Comparison of ENCODE assay signal across 16 cellular contexts in genomic region chr7:100621554-100621953, GRCh38. TPM values are rescaled to one million over a fixed set of nuclear protein-coding genes. Genes with fewer than 3 reads are reported as not detected.
"Had no signal": no experiment of that assay in that cellular context is flagged by ENCODE, and none has a peak within 500 bp of the region (broad histone marks: within the 10 kb centered on the region; RNA-seq: fewer than 3 reads in every experiment).

No MANE protein-coding gene starts in this region.

- H3K4me3 ChIP-seq: colonic mucosa, esophagus muscularis mucosa, hepatocyte, left ventricle myocardium inferior, prostate gland, SK-N-MC, upper lobe of right lung had no signal

- DNase-seq: activated CD4-positive, alpha-beta T cell treated with anti-CD3 and anti-CD28 coated beads, Interleukin-2, amount 10 ng/mL, durations not matched to agents 24 days and 14 days; activated naive CD4-positive, alpha-beta T cell treated with anti-CD3 and anti-CD28 coated beads for 36 hours; central memory CD4-positive, alpha-beta T cell; colonic mucosa; kidney; left ventricle myocardium inferior; naive thymus-derived CD8-positive, alpha-beta T cell; nucleus accumbens; upper lobe of right lung had no signal

- H2AFZ ChIP-seq: hepatocyte had no signal

- ATAC-seq: naive thymus-derived CD8-positive, alpha-beta T cell; sciatic nerve; upper lobe of right lung had no signal

- H3K27ac ChIP-seq: colonic mucosa, esophagus muscularis mucosa, hepatocyte, left ventricle myocardium inferior, prostate gland, SK-N-MC, upper lobe of right lung had no signal

- H3K4me1 ChIP-seq: colonic mucosa, prostate gland had no signal

- H3K36me3 ChIP-seq: colonic mucosa, left ventricle myocardium inferior, prostate gland, upper lobe of right lung had no signal

- H3K9me3 ChIP-seq: colonic mucosa, esophagus muscularis mucosa, left ventricle myocardium inferior, prostate gland, upper lobe of right lung had no signal

- H3K27me3 ChIP-seq: colonic mucosa, esophagus muscularis mucosa, hepatocyte, upper lobe of right lung had no signal

- H3K4me2 ChIP-seq: hepatocyte had no signal

- FAIRE-seq: kidney had no signal

RNA-seq across cellular contexts. Expression of gene ACTL6B, which starts 34.7 kb away (rescaled TPM):
- total RNA-seq: activated CD4-positive, alpha-beta T cell treated with anti-CD3 and anti-CD28 coated beads, Interleukin-2, amount 10 ng/mL, durations not matched to agents 24 days and 14 days; activated naive CD4-positive, alpha-beta T cell treated with anti-CD3 and anti-CD28 coated beads for 36 hours; activated T-helper 2 cell treated with anti-CD3 and anti-CD28 coated beads, Interferon-gamma antibody, Interleukin-2, Interleukin-4, amounts not matched to agents 10 μg/mL and 5 μg/mL and 100 μg/mL, durations not matched to agents 14 hours and 24 hours and 36 hours; esophagus muscularis mucosa; hepatocyte; kidney; left ventricle myocardium inferior; naive thymus-derived CD8-positive, alpha-beta T cell; sciatic nerve; upper lobe of right lung had no signal
- polyA plus RNA-seq: hepatocyte; naive thymus-derived CD8-positive, alpha-beta T cell had no signal

RNA-seq across cellular contexts. Expression of gene FBXO24, which starts 35.4 kb away (rescaled TPM):
- total RNA-seq: temporal lobe had no signal
